In the genomic region with DNA sequence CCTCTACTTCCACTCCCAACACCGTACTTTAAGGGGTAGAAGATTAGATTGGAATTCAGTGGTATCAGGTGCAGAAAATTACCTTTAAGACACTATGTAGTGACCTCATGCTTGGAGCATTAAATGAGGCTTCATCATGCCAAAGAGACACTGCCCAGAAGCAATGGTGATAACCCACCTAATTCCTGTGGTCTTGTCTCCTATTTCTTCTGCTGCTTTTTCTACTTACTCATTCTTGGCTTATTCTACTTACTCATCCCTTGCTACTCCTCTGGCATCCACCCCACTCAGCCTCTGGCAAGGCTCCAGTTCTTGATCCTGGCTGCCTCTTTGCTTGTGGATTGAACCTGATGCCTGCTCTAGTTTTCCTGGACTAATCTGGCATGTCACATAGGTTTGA, we compare ENCODE assay signal across 13 cellular contexts.
A peak's percentile ranks its signal among the peaks of the same experiment; 100 is the strongest.
DNase-seq lines count a peak whose midpoint lies in the region; ATAC-seq and TF ChIP-seq lines count a peak whose summit lies in the region.
"Had no signal": no experiment of that assay in that cellular context is flagged by ENCODE, and none has a peak within 500 bp of the region (broad histone marks: within the 10 kb centered on the region; RNA-seq: fewer than 3 reads in every experiment).

No MANE protein-coding gene starts in this region.

- CTCF ChIA-PET in SK-N-SH (lab: Yijun Ruan, JAX), result interaction anchor here (1.2 kb wide), 1 partner anchor 63 kb away, joined by 3 read pairs; no protein-coding TSS in a partner anchor
- CTCF ChIA-PET in activated CD4-positive, alpha-beta memory T cell treated with anti-CD3 and anti-CD28 coated beads for 36 hours (lab: Charles Lee), result no interaction called here

- peak in 1 of 2 experiments; percentile 85; a peak in 2 of 4 replicates for TF ChIP-seq EP300 in SK-N-SH (IDR thresholded peaks at IDR 0.05; ENCODE audit: borderline replicate concordance in 1 of 2, low read depth in 1 of 2, low read length in 1 of 2)

- no peaks in the 10 kb centered on the region for H3K4me1 Mint-ChIP-seq in activated CD4-positive, alpha-beta memory T cell treated with anti-CD3 and anti-CD28 coated beads for 36 hours (ENCODE audit: low read depth)
- H3K4me1 Mint-ChIP-seq: activated naive CD8-positive, alpha-beta T cell treated with anti-CD3 and anti-CD28 coated beads for 36 hours had no signal

- ATAC-seq in psoas muscle, result no peak

- peak; percentile 88 for DNase-seq in ELR (ENCODE audit: low read depth)
- peak; percentile 8 for DNase-seq in SK-N-SH
- peak; percentile 63 for DNase-seq in fibroblast of pulmonary artery (ENCODE audit: low read depth)
- peak; percentile 41 to 57 for DNase-seq in psoas muscle
- no peak for DNase-seq in vagina (ENCODE audit: extremely low spot score in 2 of 2)
- DNase-seq in NCI-H2227 (lab: John Stamatoyannopoulos, UW; ENCODE audit: unreplicated experiment), result no peak
- DNase-seq in iPS-NIHi7 (ENCODE audit: extremely low spot score), result no peak
- no peak for DNase-seq in activated CD4-positive, alpha-beta memory T cell treated with anti-CD3 and anti-CD28 coated beads for 36 hours
- DNase-seq: activated CD4-positive, alpha-beta T cell treated with anti-CD3 and anti-CD28 coated beads for 4 hours; activated naive CD8-positive, alpha-beta T cell treated with anti-CD3 and anti-CD28 coated beads for 36 hours; DMS 273 treated with DMSO at 0.1 percent for 48 hours; NCI-H1105 treated with DMSO at 0.1 percent for 48 hours had no signal

- no peak overlapping the region for H3K27ac Mint-ChIP-seq in activated CD4-positive, alpha-beta memory T cell treated with anti-CD3 and anti-CD28 coated beads for 36 hours
- H3K27ac Mint-ChIP-seq: activated naive CD8-positive, alpha-beta T cell treated with anti-CD3 and anti-CD28 coated beads for 36 hours had no signal

- H3K36me3 Mint-ChIP-seq in activated CD4-positive, alpha-beta memory T cell treated with anti-CD3 and anti-CD28 coated beads for 36 hours, result no peaks in the 10 kb centered on the region
- H3K36me3 Mint-ChIP-seq: activated naive CD8-positive, alpha-beta T cell treated with anti-CD3 and anti-CD28 coated beads for 36 hours had no signal

- H4K20me1 ChIP-seq in SK-N-SH (ENCODE audit: insufficient read depth), result no peaks in the 10 kb centered on the region

- H3K4me3 ChIP-seq in SK-N-SH (ENCODE audit: low read depth in 2 of 2, low read length in 1 of 2) (no peak overlapping the region), fibroblast of pulmonary artery (replicated peaks; ENCODE audit: low read depth, low read length) (no peak overlapping the region), psoas muscle (no peak overlapping the region), vagina (no peak overlapping the region)
- H3K4me3 ChIP-seq: lung had no signal

- no peaks in the 10 kb centered on the region for H3K9me2 ChIP-seq in SK-N-SH

- TF ChIP-seq POLR2A in vagina (IDR thresholded peaks at IDR 0.05), result no peak

- H3K27me3 ChIP-seq in SK-N-SH (ENCODE audit: insufficient read depth) (no peaks in the 10 kb centered on the region; the same call in 1 of the 2 replicates), psoas muscle (ENCODE audit: insufficient read depth in 3 of 3, low read length in 2 of 3) (no peaks in the 10 kb centered on the region), vagina (no peaks in the 10 kb centered on the region)

- no peak for TF ChIP-seq RAD21 in SK-N-SH (IDR thresholded peaks at IDR 0.05; ENCODE audit: low read length)

- peaks cover 7% of the 10 kb centered on the region for H3F3A ChIP-seq in SK-N-SH (replicated peaks; ENCODE audit: insufficient read depth)

- H3K27me3 Mint-ChIP-seq in activated CD4-positive, alpha-beta memory T cell treated with anti-CD3 and anti-CD28 coated beads for 36 hours, result no peaks in the 10 kb centered on the region
- H3K27me3 Mint-ChIP-seq: activated naive CD8-positive, alpha-beta T cell treated with anti-CD3 and anti-CD28 coated beads for 36 hours had no signal

- POLR2A ChIA-PET in SK-N-SH (lab: Yijun Ruan, JAX), result no interaction called here
- POLR2A ChIA-PET in activated CD4-positive, alpha-beta memory T cell treated with anti-CD3 and anti-CD28 coated beads for 36 hours (lab: Charles Lee), result no interaction called here

- intact Hi-C loops in psoas muscle (cut with DNase I) (no loop called here), vagina (cut with DNase I) (no loop called here)
- intact Hi-C loops in activated CD4-positive, alpha-beta memory T cell treated with anti-CD3 and anti-CD28 coated beads for 36 hours (cut with micrococcal nuclease), result no loop called here

- no peak overlapping the region for H3K27ac ChIP-seq in SK-N-SH (ENCODE audit: low read depth in 2 of 2, low read length in 1 of 2)
- H3K27ac ChIP-seq in psoas muscle, result no peak overlapping the region
- H3K27ac ChIP-seq in vagina, result no peak overlapping the region

- H3K9me3 ChIP-seq in SK-N-SH, result no peaks in the 10 kb centered on the region
- no peaks in the 10 kb centered on the region for H3K9me3 ChIP-seq in psoas muscle
- H3K9me3 ChIP-seq in vagina, result no peaks in the 10 kb centered on the region

- H3K4me1 ChIP-seq in SK-N-SH (ENCODE audit: control insufficient read depth in 1 of 2, insufficient read depth in 2 of 2, low read depth in 1 of 2, low read length in 1 of 2) (no peaks in the 10 kb centered on the region), psoas muscle (no peaks in the 10 kb centered on the region), vagina (no peaks in the 10 kb centered on the region)

- no peaks in the 10 kb centered on the region for H3K79me2 ChIP-seq in SK-N-SH (ENCODE audit: insufficient read depth)

- TF ChIP-seq CTCF in SK-N-SH (IDR thresholded peaks at IDR 0.05) (no peak), fibroblast of pulmonary artery (IDR thresholded peaks at IDR 0.05; ENCODE audit: low read length, missing control alignments) (no peak), psoas muscle (IDR thresholded peaks at IDR 0.05) (no peak), vagina (IDR thresholded peaks at IDR 0.05) (no peak)

- H2AFZ ChIP-seq in SK-N-SH (ENCODE audit: low read depth), result no peak overlapping the region

- no peaks in the 10 kb centered on the region for H3K9me3 Mint-ChIP-seq in activated CD4-positive, alpha-beta memory T cell treated with anti-CD3 and anti-CD28 coated beads for 36 hours
- H3K9me3 Mint-ChIP-seq: activated naive CD8-positive, alpha-beta T cell treated with anti-CD3 and anti-CD28 coated beads for 36 hours had no signal

- H3K9ac ChIP-seq in SK-N-SH, result no peak overlapping the region

- no peak overlapping the region for H3K4me2 ChIP-seq in SK-N-SH

- H3K4me3 Mint-ChIP-seq in activated CD4-positive, alpha-beta memory T cell treated with anti-CD3 and anti-CD28 coated beads for 36 hours, result no peak overlapping the region
- H3K4me3 Mint-ChIP-seq: activated naive CD8-positive, alpha-beta T cell treated with anti-CD3 and anti-CD28 coated beads for 36 hours had no signal

- WGBS in SK-N-SH (ENCODE audit: low lambda C conversion rate), result 0% methylated on average over 1 of the region's 1 CpG
- 76 to 87% (median 81%) methylated on average over 1 of the region's 1 CpG for WGBS in psoas muscle, 3 donors

- no peaks in the 10 kb centered on the region for H3K36me3 ChIP-seq in SK-N-SH (replicated peaks in 1 of 2; ENCODE audit: control insufficient read depth in 1 of 2, insufficient read depth in 2 of 2, low read length in 1 of 2)
- H3K36me3 ChIP-seq in psoas muscle (ENCODE audit: insufficient read depth in 1 of 2, low read depth in 1 of 2), result no peaks in the 10 kb centered on the region
- no peaks in the 10 kb centered on the region for H3K36me3 ChIP-seq in vagina

TF ChIP-seq in SK-N-SH, 30 proteins besides CTCF, POLR2A, EP300 and RAD21 (continues in another document):
- TF ChIP-seq, protein P1, sequence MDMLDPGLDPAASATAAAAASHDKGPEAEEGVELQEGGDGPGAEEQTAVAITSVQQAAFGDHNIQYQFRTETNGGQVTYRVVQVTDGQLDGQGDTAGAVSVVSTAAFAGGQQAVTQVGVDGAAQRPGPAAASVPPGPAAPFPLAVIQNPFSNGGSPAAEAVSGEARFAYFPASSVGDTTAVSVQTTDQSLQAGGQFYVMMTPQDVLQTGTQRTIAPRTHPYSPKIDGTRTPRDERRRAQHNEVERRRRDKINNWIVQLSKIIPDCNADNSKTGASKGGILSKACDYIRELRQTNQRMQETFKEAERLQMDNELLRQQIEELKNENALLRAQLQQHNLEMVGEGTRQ (IDR thresholded peaks at IDR 0.05; ENCODE audit: borderline replicate concordance, low read depth, low read length), result no peak
- TF ChIP-seq, protein P2, sequence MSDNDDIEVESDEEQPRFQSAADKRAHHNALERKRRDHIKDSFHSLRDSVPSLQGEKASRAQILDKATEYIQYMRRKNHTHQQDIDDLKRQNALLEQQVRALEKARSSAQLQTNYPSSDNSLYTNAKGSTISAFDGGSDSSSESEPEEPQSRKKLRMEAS (IDR thresholded peaks at IDR 0.05; ENCODE audit: low read depth), result peak; percentile 37; the same call in 1 of the 2 replicates
- TF ChIP-seq SIN3A (IDR thresholded peaks at IDR 0.05; ENCODE audit: borderline replicate concordance, low read depth, low read length) (no peak), FOXJ3 (CRISPR knock-in tag; IDR thresholded peaks at IDR 0.05) (no peak), TAF1 (IDR thresholded peaks at IDR 0.05; ENCODE audit: borderline replicate concordance, low read depth, low read length) (no peak), EZH2phosphoT487 (IDR thresholded peaks at IDR 0.05; ENCODE audit: borderline replicate concordance, low read depth) (no peak), FOSL2 (IDR thresholded peaks at IDR 0.05; ENCODE audit: borderline replicate concordance, low read depth) (peak; percentile 86), CHD2 (IDR thresholded peaks at IDR 0.05; ENCODE audit: low read length, partially characterized antibody) (no peak), FOXM1 (IDR thresholded peaks at IDR 0.05; ENCODE audit: low read depth) (no peak), MEF2A (IDR thresholded peaks at IDR 0.05; ENCODE audit: borderline replicate concordance, low read depth) (no peak), TEAD4 (IDR thresholded peaks at IDR 0.05; ENCODE audit: borderline replicate concordance, insufficient read depth) (peak; percentile 94)
- TF ChIP-seq, protein P3, sequence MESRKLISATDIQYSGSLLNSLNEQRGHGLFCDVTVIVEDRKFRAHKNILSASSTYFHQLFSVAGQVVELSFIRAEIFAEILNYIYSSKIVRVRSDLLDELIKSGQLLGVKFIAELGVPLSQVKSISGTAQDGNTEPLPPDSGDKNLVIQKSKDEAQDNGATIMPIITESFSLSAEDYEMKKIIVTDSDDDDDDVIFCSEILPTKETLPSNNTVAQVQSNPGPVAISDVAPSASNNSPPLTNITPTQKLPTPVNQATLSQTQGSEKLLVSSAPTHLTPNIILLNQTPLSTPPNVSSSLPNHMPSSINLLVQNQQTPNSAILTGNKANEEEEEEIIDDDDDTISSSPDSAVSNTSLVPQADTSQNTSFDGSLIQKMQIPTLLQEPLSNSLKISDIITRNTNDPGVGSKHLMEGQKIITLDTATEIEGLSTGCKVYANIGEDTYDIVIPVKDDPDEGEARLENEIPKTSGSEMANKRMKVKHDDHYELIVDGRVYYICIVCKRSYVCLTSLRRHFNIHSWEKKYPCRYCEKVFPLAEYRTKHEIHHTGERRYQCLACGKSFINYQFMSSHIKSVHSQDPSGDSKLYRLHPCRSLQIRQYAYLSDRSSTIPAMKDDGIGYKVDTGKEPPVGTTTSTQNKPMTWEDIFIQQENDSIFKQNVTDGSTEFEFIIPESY (IDR thresholded peaks at IDR 0.05; ENCODE audit: borderline replicate concordance, low read depth), result peak; percentile 78; the same call in 1 of the 2 replicates

Comparison
In these comparisons a context has a peak if more than half of its experiments do, and no peak if none do; other contexts are left out.
1. DNase-seq: peak in ELR (single experiment), SK-N-SH (single experiment), fibroblast of pulmonary artery (single experiment) and psoas muscle (2 of 2); none in vagina (0 of 2), NCI-H2227 (single experiment), iPS-NIHi7 (single experiment) and activated CD4-positive, alpha-beta memory T cell treated with anti-CD3 and anti-CD28 coated beads for 36 hours (single experiment).